10 cellular contexts compared by ENCODE assay signal in the genomic region with DNA sequence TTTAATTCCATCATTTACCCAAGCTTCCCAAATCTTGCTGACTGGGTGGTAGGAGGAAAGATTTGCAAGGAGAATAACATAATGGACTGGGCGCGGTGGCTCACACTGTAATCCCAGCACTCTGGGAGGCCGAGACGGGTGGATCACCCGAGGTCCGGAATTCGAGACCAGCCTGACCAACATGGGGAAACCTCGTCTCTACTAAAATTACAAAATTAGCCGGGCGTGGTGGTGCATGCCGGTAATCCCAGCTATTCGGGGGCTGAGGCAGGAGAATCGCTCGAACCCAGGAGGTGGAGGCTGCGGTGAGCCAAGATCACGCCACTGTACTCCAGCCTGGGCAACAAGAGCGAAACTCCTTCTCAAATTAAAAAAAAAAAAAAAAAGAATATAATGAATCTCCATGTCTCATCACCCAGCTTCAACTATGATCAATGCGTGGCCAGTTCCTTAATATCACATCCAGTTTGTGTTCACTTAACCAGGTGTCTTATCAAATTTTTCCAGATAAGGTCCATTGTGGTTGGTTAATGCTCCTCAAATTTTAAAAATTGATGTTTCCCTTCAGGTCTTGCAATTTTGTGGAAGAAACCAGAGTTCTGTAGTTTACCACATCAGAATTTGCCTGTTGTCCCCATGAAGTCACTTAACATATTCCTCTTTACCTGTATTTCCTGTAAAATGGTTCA. TPM values are rescaled to one million over a fixed set of nuclear protein-coding genes. Genes with fewer than 3 reads are reported as not detected.
DNase-seq lines count a peak whose midpoint lies in the region; ATAC-seq and TF ChIP-seq lines count a peak whose summit lies in the region.
"Had no signal": no experiment of that assay in that cellular context is flagged by ENCODE, and none has a peak within 500 bp of the region (broad histone marks: within the 10 kb centered on the region; RNA-seq: fewer than 3 reads in every experiment).

No MANE protein-coding gene starts in this region.

- no peak for TF ChIP-seq EP300 in upper lobe of left lung (IDR thresholded peaks at IDR 0.05)

- no peak overlapping the region for H2BK5ac ChIP-seq in mesenchymal stem cell (ENCODE audit: low read depth, low read length, poor library complexity, severe bottlenecking)

- peak overlapping the region; percentile 98 for H3K4me3 Mint-ChIP-seq in activated T-helper 1 cell treated with anti-CD3 and anti-CD28 coated beads, Interleukin-12 subunit alpha, Interleukin-12 subunit beta, Interleukin-2, Interleukin-4 antibody, amounts not matched to agents 30 ng/mL and 10 ng/mL and 1 ng/mL, durations not matched to agents 14 hours and 24 hours and 36 hours

- no peak overlapping the region for H4K91ac ChIP-seq in mesenchymal stem cell (ENCODE audit: low read length)

- H3K27me3 ChIP-seq in left ventricle myocardium inferior (ENCODE audit: low read depth): no peaks in the 10 kb centered on the region
- no peaks in the 10 kb centered on the region for H3K27me3 ChIP-seq in right cardiac atrium (ENCODE audit: control insufficient read depth, insufficient read depth)
- H3K27me3 ChIP-seq in mesenchymal stem cell (ENCODE audit: control insufficient read depth in 1 of 2, insufficient read depth in 1 of 2, low read length in 2 of 2): no peaks in the 10 kb centered on the region
- H3K27me3 ChIP-seq in upper lobe of left lung: no peaks in the 10 kb centered on the region

- TF ChIP-seq POLR2A in upper lobe of left lung (IDR thresholded peaks at IDR 0.05): no peak

- H3K27ac Mint-ChIP-seq in activated T-helper 1 cell treated with anti-CD3 and anti-CD28 coated beads, Interleukin-12 subunit alpha, Interleukin-12 subunit beta, Interleukin-2, Interleukin-4 antibody, amounts not matched to agents 30 ng/mL and 10 ng/mL and 1 ng/mL, durations not matched to agents 14 hours and 24 hours and 36 hours: peak overlapping the region; percentile 84

- H2AFZ ChIP-seq in mesenchymal stem cell (ENCODE audit: low read depth, low read length): no peak overlapping the region

- H3K9me3 ChIP-seq in left ventricle myocardium inferior (replicated peaks) (no peaks in the 10 kb centered on the region), right cardiac atrium (ENCODE audit: control insufficient read depth, low read length) (no peaks in the 10 kb centered on the region), mesenchymal stem cell (ENCODE audit: control insufficient read depth, low read length) (no peaks in the 10 kb centered on the region), upper lobe of left lung (no peaks in the 10 kb centered on the region)

- no peaks in the 10 kb centered on the region for H3K9me3 Mint-ChIP-seq in activated T-helper 1 cell treated with anti-CD3 and anti-CD28 coated beads, Interleukin-12 subunit alpha, Interleukin-12 subunit beta, Interleukin-2, Interleukin-4 antibody, amounts not matched to agents 30 ng/mL and 10 ng/mL and 1 ng/mL, durations not matched to agents 14 hours and 24 hours and 36 hours

- H3K4me2 ChIP-seq in mesenchymal stem cell (ENCODE audit: low read length, poor library complexity, severe bottlenecking): no peak overlapping the region

- H3K23ac ChIP-seq in mesenchymal stem cell (ENCODE audit: low read length in 2 of 2): no peak overlapping the region

- H3K4me1 ChIP-seq in left ventricle myocardium inferior: peaks cover 39% of the 10 kb centered on the region
- peaks cover 2% of the 10 kb centered on the region for H3K4me1 ChIP-seq in right cardiac atrium (ENCODE audit: control insufficient read depth, insufficient read depth, low read length)
- peaks cover 20% of the 10 kb centered on the region for H3K4me1 ChIP-seq in mesenchymal stem cell (ENCODE audit: control insufficient read depth, insufficient read depth, low read depth, low read length)
- H3K4me1 ChIP-seq in upper lobe of left lung: peaks cover 16 to 28% (median 22%) of the 10 kb centered on the region in 4 donors

- 95% methylated on average over 18 of the region's 18 CpGs for WGBS in right cardiac atrium
- 97% methylated on average over 18 of the region's 18 CpGs for WGBS in mesenchymal stem cell
- WGBS in upper lobe of left lung, 2 donors: 93 to 97% methylated on average over 18 of the region's 18 CpGs

- ATAC-seq in right cardiac atrium (no peak), upper lobe of left lung (ENCODE audit: low FRiP score in 2 of 2) (no peak)

- no peak overlapping the region for H2BK15ac ChIP-seq in mesenchymal stem cell (ENCODE audit: low read depth, poor library complexity, severe bottlenecking)

- H3K4ac ChIP-seq in mesenchymal stem cell (ENCODE audit: low read depth in 1 of 2, low read length in 2 of 2): no peak overlapping the region

- H3K36me3 Mint-ChIP-seq in activated T-helper 1 cell treated with anti-CD3 and anti-CD28 coated beads, Interleukin-12 subunit alpha, Interleukin-12 subunit beta, Interleukin-2, Interleukin-4 antibody, amounts not matched to agents 30 ng/mL and 10 ng/mL and 1 ng/mL, durations not matched to agents 14 hours and 24 hours and 36 hours (ENCODE audit: low read depth): peaks cover 48% of the 10 kb centered on the region

- peak overlapping the region; percentile 95 for H3K27ac ChIP-seq in left ventricle myocardium inferior (replicated peaks)
- no peak overlapping the region for H3K27ac ChIP-seq in right cardiac atrium (ENCODE audit: low read length)
- H3K27ac ChIP-seq in mesenchymal stem cell (ENCODE audit: low read length, poor library complexity, severe bottlenecking): no peak overlapping the region
- H3K27ac ChIP-seq in upper lobe of left lung: peak overlapping the region in 3 of 4 donors; percentile 86 to 91 (median 86)

- no peak overlapping the region for H4K8ac ChIP-seq in mesenchymal stem cell (ENCODE audit: low read length)

- DNase-seq in left ventricle myocardium inferior (no peak), right cardiac atrium (no peak), mesenchymal stem cell (no peak), upper lobe of left lung (no peak), COLO668 (lab: John Stamatoyannopoulos, UW; ENCODE audit: unreplicated experiment) (no peak), NCI-H1417 (lab: John Stamatoyannopoulos, UW) (no peak), mucosa of gallbladder (ENCODE audit: low spot score) (no peak)
- DNase-seq in activated T-helper 1 cell treated with anti-CD3 and anti-CD28 coated beads, Interleukin-12 subunit alpha, Interleukin-12 subunit beta, Interleukin-2, Interleukin-4 antibody, amounts not matched to agents 30 ng/mL and 10 ng/mL and 1 ng/mL, durations not matched to agents 14 hours and 24 hours and 36 hours (ENCODE audit: low spot score): no peak
- DNase-seq: DMS 273 treated with DMSO at 0.1 percent for 48 hours, NCI-H446 treated with DMSO at 0.1 percent for 48 hours had no signal

- H3K9ac ChIP-seq in mesenchymal stem cell (ENCODE audit: low read length): peak overlapping the region; percentile 99

- H3K4me1 Mint-ChIP-seq in activated T-helper 1 cell treated with anti-CD3 and anti-CD28 coated beads, Interleukin-12 subunit alpha, Interleukin-12 subunit beta, Interleukin-2, Interleukin-4 antibody, amounts not matched to agents 30 ng/mL and 10 ng/mL and 1 ng/mL, durations not matched to agents 14 hours and 24 hours and 36 hours (ENCODE audit: low read depth): peaks cover 25% of the 10 kb centered on the region

- no peak overlapping the region for H2BK120ac ChIP-seq in mesenchymal stem cell (ENCODE audit: low read depth, low read length)

- intact Hi-C loops in left ventricle myocardium inferior (cut with micrococcal nuclease): loop anchor here (10.0 kb wide), 1 partner anchor 60 kb away; a partner anchor contains a TSS
- intact Hi-C loops in right cardiac atrium (cut with DNase I): loop anchor here in 2 of 4 donors (5.0 to 10.0 kb wide), 2 partner anchors 37 to 110 kb away; a partner anchor contains a TSS
- intact Hi-C loops in activated T-helper 1 cell treated with anti-CD3 and anti-CD28 coated beads, Interleukin-12 subunit alpha, Interleukin-12 subunit beta, Interleukin-2, Interleukin-4 antibody, amounts not matched to agents 30 ng/mL and 10 ng/mL and 1 ng/mL, durations not matched to agents 14 hours and 24 hours and 36 hours (cut with micrococcal nuclease): loop anchor here (1.0 to 5.0 kb wide), 5 partner anchors 10 to 1402 kb away; a partner anchor contains a TSS

- H3K4me3 ChIP-seq in left ventricle myocardium inferior (peak overlapping the region; percentile 79), right cardiac atrium (ENCODE audit: low read length) (no peak overlapping the region), mesenchymal stem cell (ENCODE audit: insufficient read depth in 1 of 2, low read depth in 1 of 2, low read length in 2 of 2) (no peak overlapping the region), upper lobe of left lung (no peak overlapping the region)

- no peak overlapping the region for H2AK5ac ChIP-seq in mesenchymal stem cell (ENCODE audit: low read length, severe bottlenecking)

- no peak overlapping the region for H2BK12ac ChIP-seq in mesenchymal stem cell (ENCODE audit: low read length in 2 of 2)

- no peak overlapping the region for H3K18ac ChIP-seq in mesenchymal stem cell (ENCODE audit: low read depth in 1 of 2, low read length in 2 of 2)

- no peak for TF ChIP-seq CTCF in left ventricle myocardium inferior (IDR thresholded peaks at IDR 0.05; ENCODE audit: borderline replicate concordance)
- no peak for TF ChIP-seq CTCF in upper lobe of left lung (IDR thresholded peaks at IDR 0.05)

- H3K27me3 Mint-ChIP-seq in activated T-helper 1 cell treated with anti-CD3 and anti-CD28 coated beads, Interleukin-12 subunit alpha, Interleukin-12 subunit beta, Interleukin-2, Interleukin-4 antibody, amounts not matched to agents 30 ng/mL and 10 ng/mL and 1 ng/mL, durations not matched to agents 14 hours and 24 hours and 36 hours (ENCODE audit: insufficient read depth): no peaks in the 10 kb centered on the region

- H3K14ac ChIP-seq in mesenchymal stem cell (ENCODE audit: low read length in 2 of 2): no peak overlapping the region

- H3K36me3 ChIP-seq in left ventricle myocardium inferior (peaks cover 73% of the 10 kb centered on the region), mesenchymal stem cell (ENCODE audit: control insufficient read depth in 1 of 2, insufficient read depth in 2 of 2, low read depth in 1 of 2, low read length in 2 of 2) (peaks cover 69 to 80% of the 10 kb centered on the region in 2 experiments), upper lobe of left lung (peaks cover 44 to 71% (median 65%) of the 10 kb centered on the region in 4 donors)

- peaks cover 37% of the 10 kb centered on the region for H3K79me1 ChIP-seq in mesenchymal stem cell (replicated peaks; ENCODE audit: low read length, poor library complexity, severe bottlenecking)

RNA-seq across cellular contexts. Expression of a gene that starts 1.3 kb away (rescaled TPM):
- 70.2 TPM for total RNA-seq in left ventricle myocardium inferior
- total RNA-seq in right cardiac atrium: 10 to 100 TPM; 59.2 to 72.9 (median 63.5) TPM
- polyA plus RNA-seq in right cardiac atrium: 50.9 TPM
- 75.2 and 76.4 TPM in 2 replicates for total RNA-seq in activated T-helper 1 cell treated with anti-CD3 and anti-CD28 coated beads, Interleukin-12 subunit alpha, Interleukin-12 subunit beta, Interleukin-2, Interleukin-4 antibody, amounts not matched to agents 30 ng/mL and 10 ng/mL and 1 ng/mL, durations not matched to agents 14 hours and 24 hours and 36 hours
- polyA plus RNA-seq in mesenchymal stem cell (2013, experiment 1 of 2): 24.1 TPM
- 23.9 TPM for polyA plus RNA-seq in mesenchymal stem cell (2013, experiment 2 of 2)
- 100 to 1,000 TPM in 1 of 6 donors, 10 to 100 TPM in 5; 52.6 to 184 (median 73.1) TPM for total RNA-seq in upper lobe of left lung
- 77.4 TPM for total RNA-seq in mucosa of gallbladder

RNA-seq across cellular contexts. Expression of a gene that starts 10.0 kb away (rescaled TPM):
- total RNA-seq in left ventricle myocardium inferior: 336 TPM
- total RNA-seq in right cardiac atrium: 100 to 1,000 TPM; 271 to 340 (median 329) TPM
- 330 TPM for polyA plus RNA-seq in right cardiac atrium
- total RNA-seq in activated T-helper 1 cell treated with anti-CD3 and anti-CD28 coated beads, Interleukin-12 subunit alpha, Interleukin-12 subunit beta, Interleukin-2, Interleukin-4 antibody, amounts not matched to agents 30 ng/mL and 10 ng/mL and 1 ng/mL, durations not matched to agents 14 hours and 24 hours and 36 hours: 235 and 238 TPM in 2 replicates
- polyA plus RNA-seq in mesenchymal stem cell (2013, experiment 1 of 2): 465 TPM
- 472 TPM for polyA plus RNA-seq in mesenchymal stem cell (2013, experiment 2 of 2)
- 100 to 1,000 TPM; 132 to 280 (median 198) TPM for total RNA-seq in upper lobe of left lung
- total RNA-seq in mucosa of gallbladder: 322 TPM

RNA-seq across cellular contexts. Expression of a gene that starts 29.5 kb away (rescaled TPM):
- total RNA-seq in left ventricle myocardium inferior (63.5 TPM), right cardiac atrium (10 to 100 TPM; 61.1 to 67.4 (median 65.3) TPM), upper lobe of left lung (100 to 1,000 TPM in 1 of 6 donors, 10 to 100 TPM in 5; 36.5 to 106 (median 62.8) TPM), mucosa of gallbladder (99.2 TPM)
- polyA plus RNA-seq in right cardiac atrium: 39.8 TPM
- total RNA-seq in activated T-helper 1 cell treated with anti-CD3 and anti-CD28 coated beads, Interleukin-12 subunit alpha, Interleukin-12 subunit beta, Interleukin-2, Interleukin-4 antibody, amounts not matched to agents 30 ng/mL and 10 ng/mL and 1 ng/mL, durations not matched to agents 14 hours and 24 hours and 36 hours: 59.4 and 61.5 TPM in 2 replicates
- polyA plus RNA-seq in mesenchymal stem cell (2013, experiment 1 of 2): 67.6 TPM
- polyA plus RNA-seq in mesenchymal stem cell (2013, experiment 2 of 2): 65.3 TPM

RNA-seq across cellular contexts. Expression of a gene that starts 44.7 kb away (rescaled TPM):
- total RNA-seq in left ventricle myocardium inferior (not detected), right cardiac atrium (not detected), upper lobe of left lung (1 to 10 TPM in 2 of 6 donors, under 1 TPM in 3, not detected in 1; 0.17 to 1.2 (median 0.51) TPM), mucosa of gallbladder (not detected)
- polyA plus RNA-seq in right cardiac atrium: 0.07 TPM
- not detected in 2 replicates for total RNA-seq in activated T-helper 1 cell treated with anti-CD3 and anti-CD28 coated beads, Interleukin-12 subunit alpha, Interleukin-12 subunit beta, Interleukin-2, Interleukin-4 antibody, amounts not matched to agents 30 ng/mL and 10 ng/mL and 1 ng/mL, durations not matched to agents 14 hours and 24 hours and 36 hours
- polyA plus RNA-seq in mesenchymal stem cell (2013, experiment 1 of 2): not detected
- polyA plus RNA-seq in mesenchymal stem cell (2013, experiment 2 of 2): not detected

RNA-seq across cellular contexts. Expression of a gene that starts 49.5 kb away (rescaled TPM):
- total RNA-seq in left ventricle myocardium inferior: 32.1 TPM
- total RNA-seq in right cardiac atrium: 10 to 100 TPM; 30.8 to 34.5 (median 33.0) TPM
- polyA plus RNA-seq in right cardiac atrium: 28.3 TPM
- total RNA-seq in activated T-helper 1 cell treated with anti-CD3 and anti-CD28 coated beads, Interleukin-12 subunit alpha, Interleukin-12 subunit beta, Interleukin-2, Interleukin-4 antibody, amounts not matched to agents 30 ng/mL and 10 ng/mL and 1 ng/mL, durations not matched to agents 14 hours and 24 hours and 36 hours: 75.6 and 75.9 TPM in 2 replicates
- 22.7 TPM for polyA plus RNA-seq in mesenchymal stem cell (2013, experiment 1 of 2)
- 22.7 TPM for polyA plus RNA-seq in mesenchymal stem cell (2013, experiment 2 of 2)
- total RNA-seq in upper lobe of left lung: 10 to 100 TPM; 31.4 to 37.6 (median 34.2) TPM
- total RNA-seq in mucosa of gallbladder: 35.5 TPM

Comparison
In these comparisons a context has a peak if more than half of its experiments do, and no peak if none do; other contexts are left out.
1. H3K27ac ChIP-seq: peak in left ventricle myocardium inferior (single experiment) and upper lobe of left lung (3 of 4); none in right cardiac atrium (single experiment) and mesenchymal stem cell (single experiment).